Comparison of ENCODE assay signal across 1 cellular context in the genomic region with DNA sequence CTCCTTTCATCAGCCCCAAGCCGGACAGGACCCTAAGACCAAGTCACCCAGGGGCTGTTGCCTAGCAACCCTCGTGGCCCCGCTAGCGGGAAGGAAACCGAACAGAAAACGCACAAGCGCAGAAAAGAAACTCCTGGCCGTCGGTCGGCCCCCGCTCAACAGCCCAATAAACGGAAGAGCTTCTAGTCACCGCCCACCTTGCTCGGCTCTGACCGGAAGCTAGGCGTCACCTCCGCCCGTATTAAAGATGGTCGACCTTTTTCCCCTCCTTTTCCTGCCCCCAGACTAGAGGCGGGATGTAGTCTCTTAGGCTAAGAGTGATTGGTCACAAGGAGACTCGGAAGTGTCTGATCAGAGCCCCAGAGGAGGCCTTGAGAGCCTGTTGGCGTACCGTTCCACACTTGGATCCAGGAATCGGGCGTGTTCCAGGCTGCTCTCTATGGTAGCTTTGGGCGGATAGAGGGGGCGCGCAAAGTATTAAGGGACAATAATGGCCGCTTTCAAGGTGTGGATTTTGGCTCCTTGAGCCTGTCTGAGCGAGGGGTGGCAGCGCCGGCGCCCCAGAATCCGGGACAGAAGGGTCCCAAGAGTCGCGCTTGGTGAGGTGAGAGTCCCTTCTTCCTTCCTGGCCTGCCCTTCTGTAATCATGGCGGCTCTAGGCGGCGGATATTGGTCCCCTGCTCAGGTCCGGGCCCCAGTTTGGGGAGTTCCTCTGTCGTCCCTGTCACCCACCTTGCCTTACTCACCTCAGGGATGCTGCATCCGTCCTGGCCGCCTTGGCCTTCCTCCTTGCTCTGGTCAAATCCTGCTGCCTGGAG.
TF ChIP-seq lines count a peak whose summit lies in the region.

A gene (plus strand): TSS at position 400 of the 818 bp plus-strand sequence. CDS start 2,311 bp downstream, outside the sequence.
A gene (minus strand): TSS at position 173 of the 818 bp plus-strand sequence. CDS start 2,871 bp downstream, outside the sequence.

TF ChIP-seq in HepG2, 621 proteins besides CTCF, POLR2A, EP300 and RAD21 (continued from another document and continues in another):
- TF ChIP-seq, protein P1, sequence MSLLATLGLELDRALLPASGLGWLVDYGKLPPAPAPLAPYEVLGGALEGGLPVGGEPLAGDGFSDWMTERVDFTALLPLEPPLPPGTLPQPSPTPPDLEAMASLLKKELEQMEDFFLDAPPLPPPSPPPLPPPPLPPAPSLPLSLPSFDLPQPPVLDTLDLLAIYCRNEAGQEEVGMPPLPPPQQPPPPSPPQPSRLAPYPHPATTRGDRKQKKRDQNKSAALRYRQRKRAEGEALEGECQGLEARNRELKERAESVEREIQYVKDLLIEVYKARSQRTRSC (CRISPR knock-in tag; IDR thresholded peaks at IDR 0.05; ENCODE audit: low read depth) = no peak
- TF ChIP-seq HOXA7 (CRISPR knock-in tag; IDR thresholded peaks at IDR 0.05) (no peak), ZFX (CRISPR knock-in tag; IDR thresholded peaks at IDR 0.05; ENCODE audit: low read depth) (peak; percentile 94), RBFOX2 (IDR thresholded peaks at IDR 0.05; ENCODE audit: low read depth, low read length) (peak; percentile 67), ZNF225 (CRISPR knock-in tag; IDR thresholded peaks at IDR 0.05) (peak; percentile 47; the same call in 1 of the 2 replicates), AGO1 (IDR thresholded peaks at IDR 0.05; ENCODE audit: low read depth, low read length, poor library complexity, severe bottlenecking) (peak; percentile 57), FOXM1 (CRISPR knock-in tag; IDR thresholded peaks at IDR 0.05) (no peak), ZNF354B (CRISPR knock-in tag; IDR thresholded peaks at IDR 0.05) (0 out of 2 replicates have a peak, but pooled peaks have one; percentile 23), MXD4 (CRISPR knock-in tag; IDR thresholded peaks at IDR 0.05) (peak; percentile 89), CBX1 (IDR thresholded peaks at IDR 0.05; ENCODE audit: low read depth) (no peak), ZNF598 (CRISPR knock-in tag; IDR thresholded peaks at IDR 0.05; ENCODE audit: borderline replicate concordance) (peak; percentile 84), ZNF12 (CRISPR knock-in tag; IDR thresholded peaks at IDR 0.05) (no peak), REPIN1 (CRISPR knock-in tag; IDR thresholded peaks at IDR 0.05; ENCODE audit: borderline replicate concordance, low read depth) (peak; percentile 40; the same call in 1 of the 2 replicates), RFX5 (IDR thresholded peaks at IDR 0.05; ENCODE audit: low read depth, low read length) (no peak), NFKB2 (CRISPR knock-in tag; IDR thresholded peaks at IDR 0.05; ENCODE audit: borderline replicate concordance) (peak; percentile 81; the same call in 1 of the 2 replicates), ZNF790 (CRISPR knock-in tag; IDR thresholded peaks at IDR 0.05; ENCODE audit: borderline replicate concordance) (no peak), ZNF768 (CRISPR knock-in tag; IDR thresholded peaks at IDR 0.05) (peak; percentile 49), ZBTB20 (CRISPR knock-in tag; IDR thresholded peaks at IDR 0.05; ENCODE audit: borderline replicate concordance, low read depth) (peak; percentile 81), ZBTB8A (CRISPR knock-in tag; IDR thresholded peaks at IDR 0.05; ENCODE audit: borderline replicate concordance, low read depth) (no peak), ZKSCAN8 (CRISPR knock-in tag; IDR thresholded peaks at IDR 0.05; ENCODE audit: borderline replicate concordance) (peak; percentile 33; the same call in 1 of the 2 replicates), TCF7L2 (IDR thresholded peaks at IDR 0.05; ENCODE audit: low read depth, low read length) (no peak), SIX1 (CRISPR knock-in tag; IDR thresholded peaks at IDR 0.05; ENCODE audit: borderline replicate concordance) (peak; percentile 65; the same call in 1 of the 2 replicates), SRSF4 (IDR thresholded peaks at IDR 0.05; ENCODE audit: low read depth, low read length, poor library complexity, severe bottlenecking) (no peak), KDM4B (CRISPR knock-in tag; IDR thresholded peaks at IDR 0.05) (no peak; the same call in 1 of the 2 replicates), ZNF616 (CRISPR knock-in tag; IDR thresholded peaks at IDR 0.05; ENCODE audit: low read depth) (no peak), ZNF678 (CRISPR knock-in tag; IDR thresholded peaks at IDR 0.05) (no peak), ZNF558 (CRISPR knock-in tag; IDR thresholded peaks at IDR 0.05; ENCODE audit: borderline replicate concordance) (peak; percentile 81; the same call in 1 of the 2 replicates), PTBP1 (IDR thresholded peaks at IDR 0.05; ENCODE audit: low read depth, low read length, poor library complexity, severe bottlenecking) (no peak), MATR3 (CRISPR knock-in tag; IDR thresholded peaks at IDR 0.05) (no peak), SATB2 (CRISPR knock-in tag; IDR thresholded peaks at IDR 0.05) (no peak), ZNF674 (CRISPR knock-in tag; IDR thresholded peaks at IDR 0.05; ENCODE audit: low read depth) (no peak; the same call in 1 of the 2 replicates), HNF4G (IDR thresholded peaks at IDR 0.05; ENCODE audit: borderline replicate concordance, low read depth, low read length) (no peak), HNF4G (CRISPR knock-in tag; IDR thresholded peaks at IDR 0.05; ENCODE audit: borderline replicate concordance, low read depth) (no peak; the same call in 1 of the 2 replicates), JUND (CRISPR knock-in tag; IDR thresholded peaks at IDR 0.05) (0 out of 2 replicates have a peak, but pooled peaks have one; percentile 13), ZNF569 (CRISPR knock-in tag; IDR thresholded peaks at IDR 0.05; ENCODE audit: borderline replicate concordance) (no peak), ATAD3A (CRISPR knock-in tag; IDR thresholded peaks at IDR 0.05) (no peak; the same call in 1 of the 2 replicates), NFATC3 (CRISPR knock-in tag; IDR thresholded peaks at IDR 0.05) (peak; percentile 71; the same call in 1 of the 2 replicates), NFE2L2 (IDR thresholded peaks at IDR 0.05; ENCODE audit: low read length) (no peak), ZNF878 (CRISPR knock-in tag; IDR thresholded peaks at IDR 0.05) (peak; percentile 93), ZNF143 (CRISPR knock-in tag; IDR thresholded peaks at IDR 0.05) (peak; percentile 86), CAMTA2 (CRISPR knock-in tag; IDR thresholded peaks at IDR 0.05; ENCODE audit: borderline replicate concordance) (no peak; the same call in 1 of the 2 replicates), ZNF644 (CRISPR knock-in tag; IDR thresholded peaks at IDR 0.05; ENCODE audit: low read depth) (no peak), NFIC (IDR thresholded peaks at IDR 0.05; ENCODE audit: low read length) (no peak; the same call in 1 of the 2 replicates)
- TF ChIP-seq, protein P2, sequence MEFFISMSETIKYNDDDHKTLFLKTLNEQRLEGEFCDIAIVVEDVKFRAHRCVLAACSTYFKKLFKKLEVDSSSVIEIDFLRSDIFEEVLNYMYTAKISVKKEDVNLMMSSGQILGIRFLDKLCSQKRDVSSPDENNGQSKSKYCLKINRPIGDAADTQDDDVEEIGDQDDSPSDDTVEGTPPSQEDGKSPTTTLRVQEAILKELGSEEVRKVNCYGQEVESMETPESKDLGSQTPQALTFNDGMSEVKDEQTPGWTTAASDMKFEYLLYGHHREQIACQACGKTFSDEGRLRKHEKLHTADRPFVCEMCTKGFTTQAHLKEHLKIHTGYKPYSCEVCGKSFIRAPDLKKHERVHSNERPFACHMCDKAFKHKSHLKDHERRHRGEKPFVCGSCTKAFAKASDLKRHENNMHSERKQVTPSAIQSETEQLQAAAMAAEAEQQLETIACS (CRISPR knock-in tag; IDR thresholded peaks at IDR 0.05) = no peak; the same call in 1 of the 2 replicates
- TF ChIP-seq, protein P3, sequence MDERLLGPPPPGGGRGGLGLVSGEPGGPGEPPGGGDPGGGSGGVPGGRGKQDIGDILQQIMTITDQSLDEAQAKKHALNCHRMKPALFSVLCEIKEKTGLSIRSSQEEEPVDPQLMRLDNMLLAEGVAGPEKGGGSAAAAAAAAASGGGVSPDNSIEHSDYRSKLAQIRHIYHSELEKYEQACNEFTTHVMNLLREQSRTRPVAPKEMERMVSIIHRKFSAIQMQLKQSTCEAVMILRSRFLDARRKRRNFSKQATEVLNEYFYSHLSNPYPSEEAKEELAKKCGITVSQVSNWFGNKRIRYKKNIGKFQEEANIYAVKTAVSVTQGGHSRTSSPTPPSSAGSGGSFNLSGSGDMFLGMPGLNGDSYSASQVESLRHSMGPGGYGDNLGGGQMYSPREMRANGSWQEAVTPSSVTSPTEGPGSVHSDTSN (CRISPR knock-in tag; IDR thresholded peaks at IDR 0.05) = peak; percentile 36; the same call in 1 of the 2 replicates
- TF ChIP-seq, protein P4, sequence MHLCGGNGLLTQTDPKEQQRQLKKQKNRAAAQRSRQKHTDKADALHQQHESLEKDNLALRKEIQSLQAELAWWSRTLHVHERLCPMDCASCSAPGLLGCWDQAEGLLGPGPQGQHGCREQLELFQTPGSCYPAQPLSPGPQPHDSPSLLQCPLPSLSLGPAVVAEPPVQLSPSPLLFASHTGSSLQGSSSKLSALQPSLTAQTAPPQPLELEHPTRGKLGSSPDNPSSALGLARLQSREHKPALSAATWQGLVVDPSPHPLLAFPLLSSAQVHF (CRISPR knock-in tag; IDR thresholded peaks at IDR 0.05) = no peak
- TF ChIP-seq, protein P5, sequence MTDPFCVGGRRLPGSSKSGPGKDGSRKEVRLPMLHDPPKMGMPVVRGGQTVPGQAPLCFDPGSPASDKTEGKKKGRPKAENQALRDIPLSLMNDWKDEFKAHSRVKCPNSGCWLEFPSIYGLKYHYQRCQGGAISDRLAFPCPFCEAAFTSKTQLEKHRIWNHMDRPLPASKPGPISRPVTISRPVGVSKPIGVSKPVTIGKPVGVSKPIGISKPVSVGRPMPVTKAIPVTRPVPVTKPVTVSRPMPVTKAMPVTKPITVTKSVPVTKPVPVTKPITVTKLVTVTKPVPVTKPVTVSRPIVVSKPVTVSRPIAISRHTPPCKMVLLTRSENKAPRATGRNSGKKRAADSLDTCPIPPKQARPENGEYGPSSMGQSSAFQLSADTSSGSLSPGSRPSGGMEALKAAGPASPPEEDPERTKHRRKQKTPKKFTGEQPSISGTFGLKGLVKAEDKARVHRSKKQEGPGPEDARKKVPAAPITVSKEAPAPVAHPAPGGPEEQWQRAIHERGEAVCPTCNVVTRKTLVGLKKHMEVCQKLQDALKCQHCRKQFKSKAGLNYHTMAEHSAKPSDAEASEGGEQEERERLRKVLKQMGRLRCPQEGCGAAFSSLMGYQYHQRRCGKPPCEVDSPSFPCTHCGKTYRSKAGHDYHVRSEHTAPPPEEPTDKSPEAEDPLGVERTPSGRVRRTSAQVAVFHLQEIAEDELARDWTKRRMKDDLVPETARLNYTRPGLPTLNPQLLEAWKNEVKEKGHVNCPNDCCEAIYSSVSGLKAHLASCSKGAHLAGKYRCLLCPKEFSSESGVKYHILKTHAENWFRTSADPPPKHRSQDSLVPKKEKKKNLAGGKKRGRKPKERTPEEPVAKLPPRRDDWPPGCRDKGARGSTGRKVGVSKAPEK (CRISPR knock-in tag; IDR thresholded peaks at IDR 0.05; ENCODE audit: borderline replicate concordance) = no peak
- TF ChIP-seq, protein P6, sequence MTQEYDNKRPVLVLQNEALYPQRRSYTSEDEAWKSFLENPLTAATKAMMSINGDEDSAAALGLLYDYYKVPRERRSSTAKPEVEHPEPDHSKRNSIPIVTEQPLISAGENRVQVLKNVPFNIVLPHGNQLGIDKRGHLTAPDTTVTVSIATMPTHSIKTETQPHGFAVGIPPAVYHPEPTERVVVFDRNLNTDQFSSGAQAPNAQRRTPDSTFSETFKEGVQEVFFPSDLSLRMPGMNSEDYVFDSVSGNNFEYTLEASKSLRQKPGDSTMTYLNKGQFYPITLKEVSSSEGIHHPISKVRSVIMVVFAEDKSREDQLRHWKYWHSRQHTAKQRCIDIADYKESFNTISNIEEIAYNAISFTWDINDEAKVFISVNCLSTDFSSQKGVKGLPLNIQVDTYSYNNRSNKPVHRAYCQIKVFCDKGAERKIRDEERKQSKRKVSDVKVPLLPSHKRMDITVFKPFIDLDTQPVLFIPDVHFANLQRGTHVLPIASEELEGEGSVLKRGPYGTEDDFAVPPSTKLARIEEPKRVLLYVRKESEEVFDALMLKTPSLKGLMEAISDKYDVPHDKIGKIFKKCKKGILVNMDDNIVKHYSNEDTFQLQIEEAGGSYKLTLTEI (CRISPR knock-in tag; conservative IDR thresholded peaks at IDR 0.05) = no peak
- TF ChIP-seq, protein P7, sequence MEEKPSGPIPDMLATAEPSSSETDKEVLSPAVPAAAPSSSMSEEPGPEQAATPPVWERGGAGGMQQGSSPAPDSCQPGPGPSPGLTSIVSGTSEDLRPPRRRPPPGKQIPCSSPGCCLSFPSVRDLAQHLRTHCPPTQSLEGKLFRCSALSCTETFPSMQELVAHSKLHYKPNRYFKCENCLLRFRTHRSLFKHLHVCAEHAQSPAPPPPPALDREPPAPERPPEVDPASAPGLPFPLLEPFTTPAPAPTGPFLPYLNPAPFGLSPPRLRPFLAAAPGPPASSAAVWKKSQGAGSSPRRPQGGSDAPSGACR (CRISPR knock-in tag; IDR thresholded peaks at IDR 0.05) = no peak
- TF ChIP-seq, protein P8, sequence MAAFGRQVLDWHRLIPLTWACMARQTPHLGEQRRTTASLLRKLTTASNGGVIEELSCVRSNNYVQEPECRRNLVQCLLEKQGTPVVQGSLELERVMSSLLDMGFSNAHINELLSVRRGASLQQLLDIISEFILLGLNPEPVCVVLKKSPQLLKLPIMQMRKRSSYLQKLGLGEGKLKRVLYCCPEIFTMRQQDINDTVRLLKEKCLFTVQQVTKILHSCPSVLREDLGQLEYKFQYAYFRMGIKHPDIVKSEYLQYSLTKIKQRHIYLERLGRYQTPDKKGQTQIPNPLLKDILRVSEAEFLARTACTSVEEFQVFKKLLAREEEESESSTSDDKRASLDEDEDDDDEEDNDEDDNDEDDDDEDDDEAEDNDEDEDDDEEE (CRISPR knock-in tag; IDR thresholded peaks at IDR 0.05) = peak; percentile 70; the same call in 1 of the 2 replicates
- TF ChIP-seq, protein P9, sequence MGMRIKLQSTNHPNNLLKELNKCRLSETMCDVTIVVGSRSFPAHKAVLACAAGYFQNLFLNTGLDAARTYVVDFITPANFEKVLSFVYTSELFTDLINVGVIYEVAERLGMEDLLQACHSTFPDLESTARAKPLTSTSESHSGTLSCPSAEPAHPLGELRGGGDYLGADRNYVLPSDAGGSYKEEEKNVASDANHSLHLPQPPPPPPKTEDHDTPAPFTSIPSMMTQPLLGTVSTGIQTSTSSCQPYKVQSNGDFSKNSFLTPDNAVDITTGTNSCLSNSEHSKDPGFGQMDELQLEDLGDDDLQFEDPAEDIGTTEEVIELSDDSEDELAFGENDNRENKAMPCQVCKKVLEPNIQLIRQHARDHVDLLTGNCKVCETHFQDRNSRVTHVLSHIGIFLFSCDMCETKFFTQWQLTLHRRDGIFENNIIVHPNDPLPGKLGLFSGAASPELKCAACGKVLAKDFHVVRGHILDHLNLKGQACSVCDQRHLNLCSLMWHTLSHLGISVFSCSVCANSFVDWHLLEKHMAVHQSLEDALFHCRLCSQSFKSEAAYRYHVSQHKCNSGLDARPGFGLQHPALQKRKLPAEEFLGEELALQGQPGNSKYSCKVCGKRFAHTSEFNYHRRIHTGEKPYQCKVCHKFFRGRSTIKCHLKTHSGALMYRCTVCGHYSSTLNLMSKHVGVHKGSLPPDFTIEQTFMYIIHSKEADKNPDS (CRISPR knock-in tag; IDR thresholded peaks at IDR 0.05) = no peak
- TF ChIP-seq, protein P10, sequence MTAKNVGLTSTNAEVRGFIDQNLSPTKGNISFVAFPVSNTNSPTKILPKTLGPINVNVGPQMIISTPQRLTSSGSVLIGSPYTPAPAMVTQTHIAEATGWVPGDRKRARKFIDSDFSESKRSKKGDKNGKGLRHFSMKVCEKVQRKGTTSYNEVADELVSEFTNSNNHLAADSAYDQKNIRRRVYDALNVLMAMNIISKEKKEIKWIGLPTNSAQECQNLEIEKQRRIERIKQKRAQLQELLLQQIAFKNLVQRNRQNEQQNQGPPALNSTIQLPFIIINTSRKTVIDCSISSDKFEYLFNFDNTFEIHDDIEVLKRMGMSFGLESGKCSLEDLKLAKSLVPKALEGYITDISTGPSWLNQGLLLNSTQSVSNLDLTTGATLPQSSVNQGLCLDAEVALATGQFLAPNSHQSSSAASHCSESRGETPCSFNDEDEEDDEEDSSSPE (CRISPR knock-in tag; IDR thresholded peaks at IDR 0.05) = no peak; the same call in 1 of the 2 replicates
